1 cellular context compared by ENCODE assay signal in genomic region chr2:69784228-69784627, GRCh38.
TF ChIP-seq lines count a peak whose summit lies in the region.

No MANE protein-coding gene starts in this region.

TF ChIP-seq in HepG2, 621 proteins besides CTCF, POLR2A, EP300 and RAD21:
- 0 out of 2 replicates have a peak, but pooled peaks have one; percentile 23 for TF ChIP-seq ZSCAN5A (CRISPR knock-in tag; IDR thresholded peaks at IDR 0.05; ENCODE audit: borderline replicate concordance)
- TF ChIP-seq DZIP1 (CRISPR knock-in tag; IDR thresholded peaks at IDR 0.05) = no peak
